8 cellular contexts compared by ENCODE assay signal in genomic region chr9:89701221-89701798, GRCh38.
DNase-seq lines count a peak whose midpoint lies in the region; ATAC-seq lines count a peak whose summit lies in the region.

No MANE protein-coding gene starts in this region.

- DNase-seq in activated T-cell treated with anti-CD3 and anti-CD28 coated beads for 24 hours (ENCODE audit: low read depth) (peak; percentile 72), NCI-H146 (lab: John Stamatoyannopoulos, UW) (no peak), sciatic nerve (ENCODE audit: low spot score) (no peak), NCI-H2171 treated with DMSO at 0.1 percent for 48 hours (lab: John Stamatoyannopoulos, UW) (no peak), putamen (ENCODE audit: low spot score) (no peak)
- DNase-seq in stimulated activated CD4-positive, alpha-beta T cell treated with anti-CD3 and anti-CD28 coated beads, Interleukin-1b, Interleukin-23, amount 100 ng/mL, for 24 hours (ENCODE audit: low read depth in 4 of 4, low spot score in 1 of 4) = peak; percentile 37 to 72 (median 48)

- intact Hi-C loops in sciatic nerve (cut with DNase I) = no loop called here

- ATAC-seq in GM19328 (IDR thresholded peaks at IDR 0.05; ENCODE audit: unreplicated experiment) (peak; percentile 70), HG03175 (IDR thresholded peaks at IDR 0.05; ENCODE audit: unreplicated experiment) (peak; percentile 63), sciatic nerve (no peak)

Comparison
In these comparisons a context has a peak if more than half of its experiments do, and no peak if none do; other contexts are left out.
1. DNase-seq: peak in activated T-cell treated with anti-CD3 and anti-CD28 coated beads for 24 hours (single experiment) and stimulated activated CD4-positive, alpha-beta T cell treated with anti-CD3 and anti-CD28 coated beads, Interleukin-1b, Interleukin-23, amount 100 ng/mL, for 24 hours (4 of 4); none in NCI-H146 (single experiment), sciatic nerve (single experiment), NCI-H2171 treated with DMSO at 0.1 percent for 48 hours (single experiment) and putamen (single experiment).